In the genomic region with DNA sequence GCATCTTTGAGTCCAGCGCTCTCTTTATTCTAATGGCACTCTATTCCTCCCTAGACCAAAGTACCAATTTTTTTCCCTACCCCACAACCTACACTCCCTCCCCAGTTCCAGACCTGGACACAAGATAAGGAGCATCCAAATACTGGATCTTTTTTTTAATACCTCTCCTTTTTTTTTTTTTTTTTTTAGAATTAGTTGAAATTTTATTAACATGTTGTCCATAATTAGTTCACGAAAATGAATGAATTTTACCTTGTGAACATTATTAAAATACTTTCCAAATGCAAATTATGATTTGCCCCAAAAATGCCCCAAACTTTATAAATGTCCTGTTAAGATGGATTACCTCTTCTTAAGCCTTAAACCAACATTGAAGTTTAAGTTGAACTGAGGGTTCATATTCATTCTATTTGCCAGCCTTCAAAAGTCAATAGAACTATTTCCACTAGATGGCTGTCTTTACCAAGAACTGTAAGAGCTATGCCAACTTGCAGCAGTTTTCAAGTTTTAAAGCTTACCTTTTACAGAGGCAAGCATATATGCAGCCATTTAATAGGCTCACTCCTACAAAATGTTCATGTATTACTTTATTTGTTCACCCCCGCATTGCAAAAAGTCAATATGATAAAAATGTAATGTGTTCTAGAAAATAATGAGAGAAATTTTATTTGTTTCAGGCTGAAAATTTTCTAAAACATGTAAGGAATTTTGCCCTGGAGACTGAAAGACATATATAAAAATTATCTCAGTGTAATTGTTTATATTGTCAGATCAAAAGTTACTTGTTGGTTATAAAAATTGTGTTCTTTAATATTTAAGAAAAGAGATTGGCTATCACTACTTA, we compare ENCODE assay signal across 1 cellular context.
TF ChIP-seq lines count a peak whose summit lies in the region.

No MANE protein-coding gene starts in this region.

TF ChIP-seq in H1, 55 proteins besides CTCF, POLR2A, EP300 and RAD21:
- TF ChIP-seq, protein P1, sequence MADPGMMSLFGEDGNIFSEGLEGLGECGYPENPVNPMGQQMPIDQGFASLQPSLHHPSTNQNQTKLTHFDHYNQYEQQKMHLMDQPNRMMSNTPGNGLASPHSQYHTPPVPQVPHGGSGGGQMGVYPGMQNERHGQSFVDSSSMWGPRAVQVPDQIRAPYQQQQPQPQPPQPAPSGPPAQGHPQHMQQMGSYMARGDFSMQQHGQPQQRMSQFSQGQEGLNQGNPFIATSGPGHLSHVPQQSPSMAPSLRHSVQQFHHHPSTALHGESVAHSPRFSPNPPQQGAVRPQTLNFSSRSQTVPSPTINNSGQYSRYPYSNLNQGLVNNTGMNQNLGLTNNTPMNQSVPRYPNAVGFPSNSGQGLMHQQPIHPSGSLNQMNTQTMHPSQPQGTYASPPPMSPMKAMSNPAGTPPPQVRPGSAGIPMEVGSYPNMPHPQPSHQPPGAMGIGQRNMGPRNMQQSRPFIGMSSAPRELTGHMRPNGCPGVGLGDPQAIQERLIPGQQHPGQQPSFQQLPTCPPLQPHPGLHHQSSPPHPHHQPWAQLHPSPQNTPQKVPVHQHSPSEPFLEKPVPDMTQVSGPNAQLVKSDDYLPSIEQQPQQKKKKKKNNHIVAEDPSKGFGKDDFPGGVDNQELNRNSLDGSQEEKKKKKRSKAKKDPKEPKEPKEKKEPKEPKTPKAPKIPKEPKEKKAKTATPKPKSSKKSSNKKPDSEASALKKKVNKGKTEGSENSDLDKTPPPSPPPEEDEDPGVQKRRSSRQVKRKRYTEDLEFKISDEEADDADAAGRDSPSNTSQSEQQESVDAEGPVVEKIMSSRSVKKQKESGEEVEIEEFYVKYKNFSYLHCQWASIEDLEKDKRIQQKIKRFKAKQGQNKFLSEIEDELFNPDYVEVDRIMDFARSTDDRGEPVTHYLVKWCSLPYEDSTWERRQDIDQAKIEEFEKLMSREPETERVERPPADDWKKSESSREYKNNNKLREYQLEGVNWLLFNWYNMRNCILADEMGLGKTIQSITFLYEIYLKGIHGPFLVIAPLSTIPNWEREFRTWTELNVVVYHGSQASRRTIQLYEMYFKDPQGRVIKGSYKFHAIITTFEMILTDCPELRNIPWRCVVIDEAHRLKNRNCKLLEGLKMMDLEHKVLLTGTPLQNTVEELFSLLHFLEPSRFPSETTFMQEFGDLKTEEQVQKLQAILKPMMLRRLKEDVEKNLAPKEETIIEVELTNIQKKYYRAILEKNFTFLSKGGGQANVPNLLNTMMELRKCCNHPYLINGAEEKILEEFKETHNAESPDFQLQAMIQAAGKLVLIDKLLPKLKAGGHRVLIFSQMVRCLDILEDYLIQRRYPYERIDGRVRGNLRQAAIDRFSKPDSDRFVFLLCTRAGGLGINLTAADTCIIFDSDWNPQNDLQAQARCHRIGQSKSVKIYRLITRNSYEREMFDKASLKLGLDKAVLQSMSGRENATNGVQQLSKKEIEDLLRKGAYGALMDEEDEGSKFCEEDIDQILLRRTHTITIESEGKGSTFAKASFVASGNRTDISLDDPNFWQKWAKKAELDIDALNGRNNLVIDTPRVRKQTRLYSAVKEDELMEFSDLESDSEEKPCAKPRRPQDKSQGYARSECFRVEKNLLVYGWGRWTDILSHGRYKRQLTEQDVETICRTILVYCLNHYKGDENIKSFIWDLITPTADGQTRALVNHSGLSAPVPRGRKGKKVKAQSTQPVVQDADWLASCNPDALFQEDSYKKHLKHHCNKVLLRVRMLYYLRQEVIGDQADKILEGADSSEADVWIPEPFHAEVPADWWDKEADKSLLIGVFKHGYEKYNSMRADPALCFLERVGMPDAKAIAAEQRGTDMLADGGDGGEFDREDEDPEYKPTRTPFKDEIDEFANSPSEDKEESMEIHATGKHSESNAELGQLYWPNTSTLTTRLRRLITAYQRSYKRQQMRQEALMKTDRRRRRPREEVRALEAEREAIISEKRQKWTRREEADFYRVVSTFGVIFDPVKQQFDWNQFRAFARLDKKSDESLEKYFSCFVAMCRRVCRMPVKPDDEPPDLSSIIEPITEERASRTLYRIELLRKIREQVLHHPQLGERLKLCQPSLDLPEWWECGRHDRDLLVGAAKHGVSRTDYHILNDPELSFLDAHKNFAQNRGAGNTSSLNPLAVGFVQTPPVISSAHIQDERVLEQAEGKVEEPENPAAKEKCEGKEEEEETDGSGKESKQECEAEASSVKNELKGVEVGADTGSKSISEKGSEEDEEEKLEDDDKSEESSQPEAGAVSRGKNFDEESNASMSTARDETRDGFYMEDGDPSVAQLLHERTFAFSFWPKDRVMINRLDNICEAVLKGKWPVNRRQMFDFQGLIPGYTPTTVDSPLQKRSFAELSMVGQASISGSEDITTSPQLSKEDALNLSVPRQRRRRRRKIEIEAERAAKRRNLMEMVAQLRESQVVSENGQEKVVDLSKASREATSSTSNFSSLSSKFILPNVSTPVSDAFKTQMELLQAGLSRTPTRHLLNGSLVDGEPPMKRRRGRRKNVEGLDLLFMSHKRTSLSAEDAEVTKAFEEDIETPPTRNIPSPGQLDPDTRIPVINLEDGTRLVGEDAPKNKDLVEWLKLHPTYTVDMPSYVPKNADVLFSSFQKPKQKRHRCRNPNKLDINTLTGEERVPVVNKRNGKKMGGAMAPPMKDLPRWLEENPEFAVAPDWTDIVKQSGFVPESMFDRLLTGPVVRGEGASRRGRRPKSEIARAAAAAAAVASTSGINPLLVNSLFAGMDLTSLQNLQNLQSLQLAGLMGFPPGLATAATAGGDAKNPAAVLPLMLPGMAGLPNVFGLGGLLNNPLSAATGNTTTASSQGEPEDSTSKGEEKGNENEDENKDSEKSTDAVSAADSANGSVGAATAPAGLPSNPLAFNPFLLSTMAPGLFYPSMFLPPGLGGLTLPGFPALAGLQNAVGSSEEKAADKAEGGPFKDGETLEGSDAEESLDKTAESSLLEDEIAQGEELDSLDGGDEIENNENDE (IDR thresholded peaks at IDR 0.05; ENCODE audit: insufficient replicate concordance, low read length) = no peak
- TF ChIP-seq ASH2L (IDR thresholded peaks at IDR 0.05; ENCODE audit: low read length) = no peak
- TF ChIP-seq, protein P2, sequence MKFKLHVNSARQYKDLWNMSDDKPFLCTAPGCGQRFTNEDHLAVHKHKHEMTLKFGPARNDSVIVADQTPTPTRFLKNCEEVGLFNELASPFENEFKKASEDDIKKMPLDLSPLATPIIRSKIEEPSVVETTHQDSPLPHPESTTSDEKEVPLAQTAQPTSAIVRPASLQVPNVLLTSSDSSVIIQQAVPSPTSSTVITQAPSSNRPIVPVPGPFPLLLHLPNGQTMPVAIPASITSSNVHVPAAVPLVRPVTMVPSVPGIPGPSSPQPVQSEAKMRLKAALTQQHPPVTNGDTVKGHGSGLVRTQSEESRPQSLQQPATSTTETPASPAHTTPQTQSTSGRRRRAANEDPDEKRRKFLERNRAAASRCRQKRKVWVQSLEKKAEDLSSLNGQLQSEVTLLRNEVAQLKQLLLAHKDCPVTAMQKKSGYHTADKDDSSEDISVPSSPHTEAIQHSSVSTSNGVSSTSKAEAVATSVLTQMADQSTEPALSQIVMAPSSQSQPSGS (IDR thresholded peaks at IDR 0.05; ENCODE audit: low read length) = no peak
- TF ChIP-seq CBX8 (IDR thresholded peaks at IDR 0.05; ENCODE audit: borderline replicate concordance, low read depth, low read length) = no peak
- no peak for TF ChIP-seq GABPA (IDR thresholded peaks at IDR 0.05; ENCODE audit: borderline replicate concordance, insufficient read depth, low read length)
- TF ChIP-seq CHD2 (IDR thresholded peaks at IDR 0.05; ENCODE audit: low read length) = no peak
- TF ChIP-seq SP4 (IDR thresholded peaks at IDR 0.05; ENCODE audit: low read length) = no peak
- no peak for TF ChIP-seq PHF8 (conservative IDR thresholded peaks at IDR 0.05; ENCODE audit: low read depth, low read length)
- TF ChIP-seq RXRA (IDR thresholded peaks at IDR 0.05; ENCODE audit: insufficient read depth, low read depth, low read length) = no peak
- TF ChIP-seq EGR1 (IDR thresholded peaks at IDR 0.05; ENCODE audit: borderline replicate concordance, low read depth, low read length) = no peak
- TF ChIP-seq NANOG (IDR thresholded peaks at IDR 0.05; ENCODE audit: insufficient read depth, low read depth, low read length, poor library complexity, severe bottlenecking) = no peak
- no peak for TF ChIP-seq RNF2 (IDR thresholded peaks at IDR 0.05; ENCODE audit: borderline replicate concordance, low read depth, low read length, missing control alignments, poor library complexity, severe bottlenecking)
- TF ChIP-seq TAF7 (optimal IDR thresholded peaks at IDR 0.05; ENCODE audit: borderline replicate concordance, low read depth, low read length) = no peak
- TF ChIP-seq HDAC2 (IDR thresholded peaks at IDR 0.05; ENCODE audit: borderline replicate concordance in 1 of 2, low read depth in 2 of 2, low read length in 2 of 2) = no peak
- no peak for TF ChIP-seq CHD1 (IDR thresholded peaks at IDR 0.05; ENCODE audit: low read depth, low read length)
- no peak for TF ChIP-seq YY1 (IDR thresholded peaks at IDR 0.05; ENCODE audit: low read depth, low read length)
